In the genomic region with DNA sequence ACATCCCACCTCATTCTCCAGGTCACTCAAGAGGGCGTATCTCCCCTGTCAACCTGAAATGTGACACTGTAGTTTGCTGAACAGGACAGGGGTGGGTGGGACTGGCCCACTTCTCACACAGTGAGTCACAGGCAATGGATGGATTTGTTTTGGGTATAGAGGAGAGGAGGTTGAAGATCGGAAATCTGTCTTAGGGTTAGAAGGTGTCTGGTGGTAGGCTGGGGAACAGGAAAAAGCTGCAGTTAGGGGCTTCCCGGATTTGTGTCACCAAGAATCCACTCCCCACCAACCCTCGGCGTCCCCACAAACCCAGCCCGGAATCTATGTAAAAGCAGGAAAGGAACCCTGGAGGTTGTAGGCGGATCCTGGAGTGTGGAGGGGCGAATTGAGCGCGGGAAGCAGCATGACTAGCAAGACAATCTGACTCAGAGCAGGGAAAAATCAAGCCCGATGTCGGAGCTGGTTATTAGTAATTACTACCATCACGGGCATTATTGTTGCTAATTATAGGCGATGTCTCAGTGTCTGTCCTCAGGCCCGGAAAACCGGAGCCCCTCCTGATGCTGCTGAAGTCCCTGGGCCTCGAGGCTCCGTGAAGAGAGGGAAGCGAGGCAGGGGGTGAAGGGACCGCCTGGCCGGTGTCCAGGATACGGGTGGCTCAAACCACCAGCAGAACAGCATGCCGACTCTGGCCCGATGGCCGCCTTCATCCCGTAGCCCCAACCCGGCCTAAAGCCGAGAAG, we compare ENCODE assay signal across 16 cellular contexts. TPM values are rescaled to one million over a fixed set of nuclear protein-coding genes. Genes with fewer than 3 reads are reported as not detected.
A peak's percentile ranks its signal among the peaks of the same experiment; 100 is the strongest.
DNase-seq lines count a peak whose midpoint lies in the region; TF ChIP-seq lines count a peak whose summit lies in the region.
"Had no signal": no experiment of that assay in that cellular context is flagged by ENCODE, and none has a peak within 500 bp of the region (broad histone marks: within the 10 kb centered on the region; RNA-seq: fewer than 3 reads in every experiment).

No MANE protein-coding gene starts in this region.

- DNase-seq in T-helper 2 cell treated with Interferon-gamma antibody and Interleukin-4, amounts not matched to agents 5 μg/mL and 100 μg/mL, for 36 hours (ENCODE audit: low spot score): no peak
- no peak for DNase-seq in T-helper 2 cell
- DNase-seq in NT2/D1 (ENCODE audit: low read depth, low spot score): no peak
- DNase-seq in iPS DF 6.9 (ENCODE audit: low read depth, low spot score): no peak
- no peak for DNase-seq in smooth muscle cell (lab: John Stamatoyannopoulos, UW; ENCODE audit: unreplicated experiment)
- DNase-seq in NCI-H146 (lab: John Stamatoyannopoulos, UW): no peak
- DNase-seq in GM19238 (ENCODE audit: insufficient read length, low spot score): no peak
- no peak for DNase-seq in AG08396 (ENCODE audit: low spot score)
- DNase-seq: activated CD4-positive, alpha-beta T cell treated with anti-CD3 and anti-CD28 coated beads, Interleukin-2, amount 50 U/mL, for 4 hours; brain microvascular endothelial cell; DMS79; left ventricle myocardium superior; NCI-H187; NK-92 treated with Interleukin-12 subunit alpha and Interleukin-12 subunit beta, amount 100 ng/mL, for 24 hours; right cardiac atrium had no signal

- H3K79me2 ChIP-seq in smooth muscle cell (ENCODE audit: low read depth): no peaks in the 10 kb centered on the region

- no peaks in the 10 kb centered on the region for H3K9me3 ChIP-seq in NT2/D1 (ENCODE audit: insufficient read depth, low read length)
- H3K9me3 ChIP-seq in iPS DF 6.9 (ENCODE audit: control insufficient read depth, insufficient read depth, low read length): no peaks in the 10 kb centered on the region
- no peaks in the 10 kb centered on the region for H3K9me3 ChIP-seq in smooth muscle cell (replicated peaks; ENCODE audit: low read depth)

- H4K20me1 ChIP-seq in smooth muscle cell (ENCODE audit: low read depth): no peaks in the 10 kb centered on the region

- H3K27ac ChIP-seq in iPS DF 6.9 (ENCODE audit: low read length) (no peak overlapping the region), smooth muscle cell (ENCODE audit: low read depth) (no peak overlapping the region)
- H3K27ac ChIP-seq: brain microvascular endothelial cell had no signal

- peak overlapping the region; percentile 72 for H3K27ac Mint-ChIP-seq in T-helper 2 cell treated with Interferon-gamma antibody and Interleukin-4, amounts not matched to agents 5 μg/mL and 100 μg/mL, for 36 hours

- H3K4me3 Mint-ChIP-seq in T-helper 2 cell treated with Interferon-gamma antibody and Interleukin-4, amounts not matched to agents 5 μg/mL and 100 μg/mL, for 36 hours: no peak overlapping the region

- H2AFZ ChIP-seq in smooth muscle cell (ENCODE audit: low read depth): no peak overlapping the region

- no peaks in the 10 kb centered on the region for H3F3A ChIP-seq in smooth muscle cell (ENCODE audit: low read depth)

- H3K36me3 ChIP-seq in NT2/D1 (ENCODE audit: insufficient read depth, insufficient read length, low read length) (no peaks in the 10 kb centered on the region), iPS DF 6.9 (ENCODE audit: control insufficient read depth, insufficient read depth, low read length) (no peaks in the 10 kb centered on the region), smooth muscle cell (ENCODE audit: low read depth) (no peaks in the 10 kb centered on the region)
- H3K36me3 ChIP-seq: brain microvascular endothelial cell had no signal

- TF ChIP-seq CTCF in smooth muscle cell (IDR thresholded peaks at IDR 0.05; ENCODE audit: borderline replicate concordance, insufficient read depth, poor library complexity, severe bottlenecking): no peak

- H3K4me2 ChIP-seq in smooth muscle cell: peak overlapping the region; percentile 76

- peaks cover 68% of the 10 kb centered on the region for H3K27me3 Mint-ChIP-seq in T-helper 2 cell treated with Interferon-gamma antibody and Interleukin-4, amounts not matched to agents 5 μg/mL and 100 μg/mL, for 36 hours (ENCODE audit: low read depth)

- H3K36me3 Mint-ChIP-seq in T-helper 2 cell treated with Interferon-gamma antibody and Interleukin-4, amounts not matched to agents 5 μg/mL and 100 μg/mL, for 36 hours (ENCODE audit: low read depth): peaks cover 1% of the 10 kb centered on the region

- H3K9me3 Mint-ChIP-seq in T-helper 2 cell treated with Interferon-gamma antibody and Interleukin-4, amounts not matched to agents 5 μg/mL and 100 μg/mL, for 36 hours: no peaks in the 10 kb centered on the region

- H3K4me3 ChIP-seq in NT2/D1 (ENCODE audit: insufficient read length, low read depth): peak overlapping the region; percentile 42
- peak overlapping the region; percentile 42; the same call in 1 of the 2 replicates for H3K4me3 ChIP-seq in iPS DF 6.9 (ENCODE audit: low read length)
- H3K4me3 ChIP-seq in smooth muscle cell: no peak overlapping the region

- WGBS in iPS DF 6.9 (ENCODE audit: insufficient coverage, insufficient read length): no CpG with 5 or more reads among the region's 28 CpGs
- WGBS in smooth muscle cell (ENCODE audit: low lambda C conversion rate): 6% methylated on average over 28 of the region's 28 CpGs

- H3K4me1 ChIP-seq in NT2/D1 (ENCODE audit: insufficient read depth, insufficient read length) (peaks cover 5% of the 10 kb centered on the region), iPS DF 6.9 (ENCODE audit: control insufficient read depth, insufficient read depth, low read length) (peaks cover 13% of the 10 kb centered on the region), smooth muscle cell (ENCODE audit: low read depth) (peaks cover 21% of the 10 kb centered on the region)

- peak overlapping the region; percentile 77 for H3K9ac ChIP-seq in NT2/D1 (ENCODE audit: insufficient read length, low read depth)
- no peak overlapping the region for H3K9ac ChIP-seq in smooth muscle cell (ENCODE audit: low read depth)

- H3K27me3 ChIP-seq in NT2/D1 (ENCODE audit: insufficient read depth, insufficient read length): peaks cover 82% of the 10 kb centered on the region
- H3K27me3 ChIP-seq in iPS DF 6.9 (ENCODE audit: control insufficient read depth, insufficient read depth, low read length): peaks cover 87% of the 10 kb centered on the region
- H3K27me3 ChIP-seq in smooth muscle cell (ENCODE audit: low read depth): peaks cover 98% of the 10 kb centered on the region

- no peaks in the 10 kb centered on the region for H3K4me1 Mint-ChIP-seq in T-helper 2 cell treated with Interferon-gamma antibody and Interleukin-4, amounts not matched to agents 5 μg/mL and 100 μg/mL, for 36 hours (ENCODE audit: low read depth)

RNA-seq across cellular contexts. Expression of gene IRX1, which starts 1.7 kb away (rescaled TPM):
- 0.67 and 0.99 TPM in 2 replicates for total RNA-seq in smooth muscle cell
- polyA plus RNA-seq in smooth muscle cell: 0.30 and 1.2 TPM in 2 replicates
- total RNA-seq: fibroblast of lung, left ventricle myocardium superior, right cardiac atrium had no signal
- polyA plus RNA-seq: fibroblast of lung had no signal
